Comparison of ENCODE assay signal across 8 cellular contexts in genomic region chr2:206274434-206275273, GRCh38. TPM values are rescaled to one million over a fixed set of nuclear protein-coding genes. Genes with fewer than 3 reads are reported as not detected.
DNase-seq lines count a peak whose midpoint lies in the region; ATAC-seq and TF ChIP-seq lines count a peak whose summit lies in the region.

ZDBF2 (plus strand) TSS chr2:206274663; CDS start chr2:206281850, 7,187 bp downstream.

- DNase-seq in DMS53 treated with DMSO at 0.1 percent for 48 hours (lab: John Stamatoyannopoulos, UW; ENCODE audit: unreplicated experiment) (peak; percentile 54), T-helper 1 cell (peak in 4 of 5 donors; percentile 16 to 69 (median 34)), astrocyte of the spinal cord (ENCODE audit: low read depth, low spot score) (peak; percentile 63), iPS DF 6.9 (ENCODE audit: low read depth, low spot score) (no peak), sigmoid colon (peak; percentile 69), SIG-M5 (lab: John Stamatoyannopoulos, UW) (no peak)

- no peaks in the 10 kb centered on the region for H3K36me3 ChIP-seq in iPS DF 6.9 (ENCODE audit: control insufficient read depth, insufficient read depth, low read length)
- no peaks in the 10 kb centered on the region for H3K36me3 ChIP-seq in sigmoid colon

- H3K27me3 ChIP-seq in iPS DF 6.9 (ENCODE audit: control insufficient read depth, insufficient read depth, low read length) (peaks cover 25% of the 10 kb centered on the region), sigmoid colon (peaks cover 13 to 89% (median 37%) of the 10 kb centered on the region in 3 donors)

- TF ChIP-seq POLR2A in sigmoid colon (IDR thresholded peaks at IDR 0.05), result no peak

- H3K4me1 ChIP-seq in iPS DF 6.9 (ENCODE audit: control insufficient read depth, insufficient read depth, low read length) (no peaks in the 10 kb centered on the region; the same call in 1 of the 2 replicates), sigmoid colon (peaks cover 0 to 27% (median 14%) of the 10 kb centered on the region in 4 donors)

- intact Hi-C loops in sigmoid colon (cut with DNase I), result no loop called here

- in situ Hi-C loops in astrocyte of the spinal cord (cut with HindIII; ENCODE audit: low sequenced_read_pairs), result no loop called here

- ATAC-seq in GM19463 (IDR thresholded peaks at IDR 0.05; ENCODE audit: unreplicated experiment), result peak; percentile 89
- peak; percentile 36 for ATAC-seq in HG03558 (IDR thresholded peaks at IDR 0.05; ENCODE audit: extremely low read depth, unreplicated experiment)

- TF ChIP-seq CTCF in astrocyte of the spinal cord (IDR thresholded peaks at IDR 0.05; ENCODE audit: low read depth, low read length) (no peak), sigmoid colon (IDR thresholded peaks at IDR 0.05) (no peak)

- TF ChIP-seq EP300 in sigmoid colon (IDR thresholded peaks at IDR 0.05), result no peak

- H3K27ac ChIP-seq in iPS DF 6.9 (ENCODE audit: low read length) (no peak within 1 kb of the TSS), sigmoid colon (peak within 1 kb of the TSS; percentile 70 to 80 (median 79))

- H3K9me3 ChIP-seq in iPS DF 6.9 (ENCODE audit: control insufficient read depth, insufficient read depth, low read length), result no peaks in the 10 kb centered on the region
- no peaks in the 10 kb centered on the region for H3K9me3 ChIP-seq in sigmoid colon

- WGBS in iPS DF 6.9 (ENCODE audit: insufficient coverage, insufficient read length), result no CpG with 5 or more reads among the region's 99 CpGs
- WGBS in sigmoid colon, 2 donors, result 1% methylated on average over 99 of the region's 99 CpGs

- H3K4me3 ChIP-seq in astrocyte of the spinal cord (ENCODE audit: low read depth, low read length) (peak within 1 kb of the TSS; percentile 62), iPS DF 6.9 (ENCODE audit: low read length) (peak within 1 kb of the TSS; percentile 71), sigmoid colon (peak within 1 kb of the TSS; percentile 57 to 76 (median 70))

RNA-seq across cellular contexts. Expression of gene ZDBF2, which starts in this region (rescaled TPM):
- 10 to 100 TPM; 12.7 to 15.0 (median 14.0) TPM for total RNA-seq in sigmoid colon
- polyA plus RNA-seq in sigmoid colon, result 1 to 10 TPM in 2 of 3 donors, under 1 TPM in 1; 0.23 to 1.4 (median 1.2) TPM

Comparison
In these comparisons a context has a peak if more than half of its experiments do, and no peak if none do; other contexts are left out.
1. DNase-seq: peak in DMS53 treated with DMSO at 0.1 percent for 48 hours (single experiment), T-helper 1 cell (4 of 5), astrocyte of the spinal cord (single experiment) and sigmoid colon (single experiment); none in iPS DF 6.9 (single experiment) and SIG-M5 (single experiment).
2. Peak in every context shown above with its lines, with median percentiles within 50 percentile points of each other: H3K4me3 ChIP-seq.